In the genomic region with DNA sequence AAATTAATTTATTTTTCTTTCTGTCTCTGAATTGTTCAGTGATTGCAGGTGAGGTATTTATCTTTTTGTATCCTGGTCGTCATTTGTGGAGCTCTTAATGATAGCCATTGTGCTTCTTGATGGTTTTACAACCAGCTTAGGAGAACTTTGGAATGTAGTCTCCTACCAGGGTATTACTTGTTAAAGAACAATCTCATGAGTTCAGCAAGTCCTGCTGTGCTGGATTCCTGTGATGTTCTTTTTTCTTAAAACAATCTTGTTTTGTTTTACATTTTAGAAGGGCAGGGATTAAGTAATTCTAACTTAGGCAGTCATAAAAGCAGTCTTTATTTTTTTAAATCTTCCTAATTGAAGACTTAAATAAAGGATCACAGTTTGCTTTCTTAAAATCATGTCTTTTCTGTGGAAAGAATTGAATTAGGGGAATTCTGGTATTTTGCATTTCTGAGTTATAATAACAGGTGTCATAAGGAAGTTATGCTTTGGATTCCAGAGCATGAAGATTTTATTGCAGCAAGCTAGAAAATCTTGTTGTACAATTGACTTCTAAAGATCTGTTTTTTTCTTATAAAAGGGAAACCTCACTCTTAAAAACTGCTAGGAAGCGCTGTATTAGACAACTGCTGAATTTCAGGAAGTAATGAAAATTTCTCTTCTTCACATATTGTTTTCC, we compare ENCODE assay signal across 1 cellular context.
TF ChIP-seq lines count a peak whose summit lies in the region.

No MANE protein-coding gene starts in this region.

TF ChIP-seq in H1, 55 proteins besides CTCF, POLR2A, EP300 and RAD21:
- TF ChIP-seq, protein P1, sequence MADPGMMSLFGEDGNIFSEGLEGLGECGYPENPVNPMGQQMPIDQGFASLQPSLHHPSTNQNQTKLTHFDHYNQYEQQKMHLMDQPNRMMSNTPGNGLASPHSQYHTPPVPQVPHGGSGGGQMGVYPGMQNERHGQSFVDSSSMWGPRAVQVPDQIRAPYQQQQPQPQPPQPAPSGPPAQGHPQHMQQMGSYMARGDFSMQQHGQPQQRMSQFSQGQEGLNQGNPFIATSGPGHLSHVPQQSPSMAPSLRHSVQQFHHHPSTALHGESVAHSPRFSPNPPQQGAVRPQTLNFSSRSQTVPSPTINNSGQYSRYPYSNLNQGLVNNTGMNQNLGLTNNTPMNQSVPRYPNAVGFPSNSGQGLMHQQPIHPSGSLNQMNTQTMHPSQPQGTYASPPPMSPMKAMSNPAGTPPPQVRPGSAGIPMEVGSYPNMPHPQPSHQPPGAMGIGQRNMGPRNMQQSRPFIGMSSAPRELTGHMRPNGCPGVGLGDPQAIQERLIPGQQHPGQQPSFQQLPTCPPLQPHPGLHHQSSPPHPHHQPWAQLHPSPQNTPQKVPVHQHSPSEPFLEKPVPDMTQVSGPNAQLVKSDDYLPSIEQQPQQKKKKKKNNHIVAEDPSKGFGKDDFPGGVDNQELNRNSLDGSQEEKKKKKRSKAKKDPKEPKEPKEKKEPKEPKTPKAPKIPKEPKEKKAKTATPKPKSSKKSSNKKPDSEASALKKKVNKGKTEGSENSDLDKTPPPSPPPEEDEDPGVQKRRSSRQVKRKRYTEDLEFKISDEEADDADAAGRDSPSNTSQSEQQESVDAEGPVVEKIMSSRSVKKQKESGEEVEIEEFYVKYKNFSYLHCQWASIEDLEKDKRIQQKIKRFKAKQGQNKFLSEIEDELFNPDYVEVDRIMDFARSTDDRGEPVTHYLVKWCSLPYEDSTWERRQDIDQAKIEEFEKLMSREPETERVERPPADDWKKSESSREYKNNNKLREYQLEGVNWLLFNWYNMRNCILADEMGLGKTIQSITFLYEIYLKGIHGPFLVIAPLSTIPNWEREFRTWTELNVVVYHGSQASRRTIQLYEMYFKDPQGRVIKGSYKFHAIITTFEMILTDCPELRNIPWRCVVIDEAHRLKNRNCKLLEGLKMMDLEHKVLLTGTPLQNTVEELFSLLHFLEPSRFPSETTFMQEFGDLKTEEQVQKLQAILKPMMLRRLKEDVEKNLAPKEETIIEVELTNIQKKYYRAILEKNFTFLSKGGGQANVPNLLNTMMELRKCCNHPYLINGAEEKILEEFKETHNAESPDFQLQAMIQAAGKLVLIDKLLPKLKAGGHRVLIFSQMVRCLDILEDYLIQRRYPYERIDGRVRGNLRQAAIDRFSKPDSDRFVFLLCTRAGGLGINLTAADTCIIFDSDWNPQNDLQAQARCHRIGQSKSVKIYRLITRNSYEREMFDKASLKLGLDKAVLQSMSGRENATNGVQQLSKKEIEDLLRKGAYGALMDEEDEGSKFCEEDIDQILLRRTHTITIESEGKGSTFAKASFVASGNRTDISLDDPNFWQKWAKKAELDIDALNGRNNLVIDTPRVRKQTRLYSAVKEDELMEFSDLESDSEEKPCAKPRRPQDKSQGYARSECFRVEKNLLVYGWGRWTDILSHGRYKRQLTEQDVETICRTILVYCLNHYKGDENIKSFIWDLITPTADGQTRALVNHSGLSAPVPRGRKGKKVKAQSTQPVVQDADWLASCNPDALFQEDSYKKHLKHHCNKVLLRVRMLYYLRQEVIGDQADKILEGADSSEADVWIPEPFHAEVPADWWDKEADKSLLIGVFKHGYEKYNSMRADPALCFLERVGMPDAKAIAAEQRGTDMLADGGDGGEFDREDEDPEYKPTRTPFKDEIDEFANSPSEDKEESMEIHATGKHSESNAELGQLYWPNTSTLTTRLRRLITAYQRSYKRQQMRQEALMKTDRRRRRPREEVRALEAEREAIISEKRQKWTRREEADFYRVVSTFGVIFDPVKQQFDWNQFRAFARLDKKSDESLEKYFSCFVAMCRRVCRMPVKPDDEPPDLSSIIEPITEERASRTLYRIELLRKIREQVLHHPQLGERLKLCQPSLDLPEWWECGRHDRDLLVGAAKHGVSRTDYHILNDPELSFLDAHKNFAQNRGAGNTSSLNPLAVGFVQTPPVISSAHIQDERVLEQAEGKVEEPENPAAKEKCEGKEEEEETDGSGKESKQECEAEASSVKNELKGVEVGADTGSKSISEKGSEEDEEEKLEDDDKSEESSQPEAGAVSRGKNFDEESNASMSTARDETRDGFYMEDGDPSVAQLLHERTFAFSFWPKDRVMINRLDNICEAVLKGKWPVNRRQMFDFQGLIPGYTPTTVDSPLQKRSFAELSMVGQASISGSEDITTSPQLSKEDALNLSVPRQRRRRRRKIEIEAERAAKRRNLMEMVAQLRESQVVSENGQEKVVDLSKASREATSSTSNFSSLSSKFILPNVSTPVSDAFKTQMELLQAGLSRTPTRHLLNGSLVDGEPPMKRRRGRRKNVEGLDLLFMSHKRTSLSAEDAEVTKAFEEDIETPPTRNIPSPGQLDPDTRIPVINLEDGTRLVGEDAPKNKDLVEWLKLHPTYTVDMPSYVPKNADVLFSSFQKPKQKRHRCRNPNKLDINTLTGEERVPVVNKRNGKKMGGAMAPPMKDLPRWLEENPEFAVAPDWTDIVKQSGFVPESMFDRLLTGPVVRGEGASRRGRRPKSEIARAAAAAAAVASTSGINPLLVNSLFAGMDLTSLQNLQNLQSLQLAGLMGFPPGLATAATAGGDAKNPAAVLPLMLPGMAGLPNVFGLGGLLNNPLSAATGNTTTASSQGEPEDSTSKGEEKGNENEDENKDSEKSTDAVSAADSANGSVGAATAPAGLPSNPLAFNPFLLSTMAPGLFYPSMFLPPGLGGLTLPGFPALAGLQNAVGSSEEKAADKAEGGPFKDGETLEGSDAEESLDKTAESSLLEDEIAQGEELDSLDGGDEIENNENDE (IDR thresholded peaks at IDR 0.05; ENCODE audit: insufficient replicate concordance, low read length): peak; percentile 41
- TF ChIP-seq NANOG (IDR thresholded peaks at IDR 0.05; ENCODE audit: insufficient read depth, low read depth, low read length, poor library complexity, severe bottlenecking) (peak; percentile 56), RNF2 (IDR thresholded peaks at IDR 0.05; ENCODE audit: borderline replicate concordance, low read depth, low read length, missing control alignments, poor library complexity, severe bottlenecking) (no peak)
